ENCODE assay signal across 18 cellular contexts in the genomic region with DNA sequence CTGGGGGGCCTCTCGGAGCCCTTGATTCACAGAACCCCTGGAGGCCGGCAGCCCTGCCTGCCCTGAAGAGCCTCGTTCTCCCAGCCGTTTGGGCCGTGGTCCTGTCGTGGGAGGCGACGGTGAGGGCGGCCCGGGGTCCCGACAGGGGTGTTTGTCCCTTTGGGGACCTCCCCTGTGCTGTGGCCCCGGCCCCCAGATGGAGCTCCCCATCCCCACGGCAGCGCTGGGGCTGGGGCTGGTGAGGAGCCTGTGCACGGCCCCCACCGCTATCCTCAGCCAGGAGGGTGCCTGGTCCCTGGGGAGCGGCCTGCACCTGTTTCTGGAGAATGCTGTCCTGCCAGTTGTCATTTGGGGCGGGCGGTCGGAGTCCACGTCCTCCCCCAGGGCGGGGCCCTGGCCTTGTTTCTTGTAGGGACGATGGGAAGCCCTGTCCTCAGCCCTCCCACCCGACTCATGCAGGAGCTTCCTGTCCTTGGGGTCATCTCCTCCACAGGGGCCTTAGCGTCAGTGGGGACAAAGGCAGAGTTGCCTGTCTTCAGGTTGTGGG. TPM values are rescaled to one million over a fixed set of nuclear protein-coding genes. Genes with fewer than 3 reads are reported as not detected.
DNase-seq lines count a peak whose midpoint lies in the region; ATAC-seq and TF ChIP-seq lines count a peak whose summit lies in the region.
"Had no signal": no experiment of that assay in that cellular context is flagged by ENCODE, and none has a peak within 500 bp of the region (broad histone marks: within the 10 kb centered on the region; RNA-seq: fewer than 3 reads in every experiment).

No MANE protein-coding gene starts in this region.

- no peaks in the 10 kb centered on the region for H3K9me3 ChIP-seq in body of pancreas
- H3K9me3 ChIP-seq in mucosa of stomach (ENCODE audit: control insufficient read depth, low read length) = no peaks in the 10 kb centered on the region
- H3K9me3 ChIP-seq in stomach = no peaks in the 10 kb centered on the region
- H3K9me3 ChIP-seq: BE2C had no signal

- intact Hi-C loops in body of pancreas (cut with DNase I) = no loop called here
- intact Hi-C loops in stomach (cut with DNase I; ENCODE audit: low total_unique reads) = no loop called here

- DNase-seq in HT-29 (ENCODE audit: low spot score) (peak; percentile 58), body of pancreas (peak; percentile 59 to 75 (median 62)), stomach (peak; percentile 60), kidney tubule cell (ENCODE audit: low spot score) (no peak), Kasumi-1 (lab: John Stamatoyannopoulos, UW) (no peak), SKM-1 treated with dmso at 0.1 percent for 144 hours (lab: John Stamatoyannopoulos, UW; ENCODE audit: unreplicated experiment) (no peak)
- DNase-seq: activated CD4-positive, alpha-beta T cell treated with anti-CD3 and anti-CD28 coated beads, Interleukin-2, amount 50 U/mL, for 48 hours; activated T-cell treated with anti-CD3 and anti-CD28 coated beads, Interleukin-2, amount 50 U/mL, for 1 hour; BE2C; NCI-H1417; NK-92 treated with Interleukin-12 subunit alpha and Interleukin-12 subunit beta, amount 100 ng/mL, for 24 hours; Right ventricle myocardium superior; stimulated activated CD4-positive, alpha-beta T cell treated with anti-CD3 and anti-CD28 coated beads, Interleukin-1b, Interleukin-23, amount 100 ng/mL, for 48 hours had no signal

- no peak for TF ChIP-seq CTCF in body of pancreas (IDR thresholded peaks at IDR 0.05)
- no peak for TF ChIP-seq CTCF in stomach (IDR thresholded peaks at IDR 0.05)

- 10 to 33% methylated on average over 8 to 25 of the region's 25 CpGs for WGBS in body of pancreas, 2 donors
- 29 to 71% (median 50%) methylated on average over 19 to 25 of the region's 25 CpGs for WGBS in stomach, 5 donors

- H3K4me3 ChIP-seq in body of pancreas = no peak overlapping the region
- peak overlapping the region; percentile 50 for H3K4me3 ChIP-seq in mucosa of stomach (ENCODE audit: low read length)
- H3K4me3 ChIP-seq in stomach = peak overlapping the region in 3 of 4 donors; percentile 6 to 33 (median 17)

- H3K4me1 ChIP-seq in body of pancreas (peaks cover 65% of the 10 kb centered on the region), mucosa of stomach (ENCODE audit: control insufficient read depth, insufficient read depth, low read length) (peaks cover 60% of the 10 kb centered on the region), stomach (peaks cover 45 to 67% (median 60%) of the 10 kb centered on the region in 4 donors)
- H3K4me1 ChIP-seq: BE2C had no signal

- no peak for TF ChIP-seq EP300 in stomach (IDR thresholded peaks at IDR 0.05)

- H3K9ac ChIP-seq in mucosa of stomach (ENCODE audit: low read length) = peak overlapping the region; percentile 65

- H3K36me3 ChIP-seq in body of pancreas (replicated peaks in 1 of 2; ENCODE audit: insufficient read depth in 1 of 2, low read depth in 2 of 2) = no peaks in the 10 kb centered on the region
- H3K36me3 ChIP-seq in mucosa of stomach (ENCODE audit: control insufficient read depth, insufficient read depth, low read length) = peaks cover 2% of the 10 kb centered on the region
- peaks cover 8 to 56% (median 39%) of the 10 kb centered on the region in 4 donors for H3K36me3 ChIP-seq in stomach

- TF ChIP-seq POLR2A in body of pancreas (IDR thresholded peaks at IDR 0.05) (no peak), stomach (IDR thresholded peaks at IDR 0.05) (no peak)

- no peaks in the 10 kb centered on the region for H3K27me3 ChIP-seq in body of pancreas
- no peaks in the 10 kb centered on the region for H3K27me3 ChIP-seq in mucosa of stomach (ENCODE audit: control insufficient read depth, insufficient read depth, low read length)
- H3K27me3 ChIP-seq in stomach = no peaks in the 10 kb centered on the region
- H3K27me3 ChIP-seq: BE2C had no signal

- H3K27ac ChIP-seq in body of pancreas (peak overlapping the region; percentile 40 to 79 (median 70)), stomach (peak overlapping the region; percentile 66 to 79 (median 73))
- H3K27ac ChIP-seq: VCaP had no signal

- peak; percentile 39 for ATAC-seq in body of pancreas

RNA-seq across cellular contexts. Expression of gene CAPN15, which starts 6.7 kb away (rescaled TPM):
- 161 and 180 TPM in 2 replicates for total RNA-seq in HT-29 (2014; rRNA removed; shearing (Covaris generic))
- total RNA-seq in body of pancreas (100 to 1,000 TPM in 1 of 2 donors, 10 to 100 TPM in 1; 48.0 to 104 TPM), stomach (100 to 1,000 TPM in 1 of 5 donors, 10 to 100 TPM in 4; 25.2 to 235 (median 83.5) TPM)
- polyA plus RNA-seq in stomach = 10 to 100 TPM; 29.3 to 33.2 (median 29.6) TPM

RNA-seq across cellular contexts. Expression of gene PRR35, which starts 26.0 kb away (rescaled TPM):
- 0.08 TPM in 1 of 2 replicates, not detected in the other for total RNA-seq in HT-29 (2014; rRNA removed; shearing (Covaris generic))
- total RNA-seq in body of pancreas (not detected), stomach (not detected)
- not detected for polyA plus RNA-seq in stomach
- total RNA-seq: lung microvascular endothelial cell; Right ventricle myocardium superior; T-helper 1 cell treated with Interleukin-12 subunit alpha and Interleukin-12 subunit beta and Interleukin-4 antibody, amounts not matched to agents 30 ng/mL and 1 ng/mL, for 36 hours had no signal
- polyA plus RNA-seq: neural cell had no signal

RNA-seq across cellular contexts. Expression of gene NHLRC4, which starts 32.6 kb away (rescaled TPM):
- total RNA-seq in HT-29 (2014; rRNA removed; shearing (Covaris generic)) = 0.05 and 0.13 TPM in 2 replicates
- under 1 TPM in 1 of 2 donors, not detected in 1; 0.52 TPM for total RNA-seq in body of pancreas
- total RNA-seq in stomach = under 1 TPM in 2 of 5 donors, not detected in 3; 0.89 to 0.92 TPM
- 1 to 10 TPM in 2 of 3 donors, under 1 TPM in 1; 0.35 to 1.4 (median 1.4) TPM for polyA plus RNA-seq in stomach
- polyA plus RNA-seq: neural cell had no signal

RNA-seq across cellular contexts. Expression of gene PIGQ, which starts 35.6 kb away (rescaled TPM):
- total RNA-seq in HT-29 (2014; rRNA removed; shearing (Covaris generic)) = 99.5 and 103 TPM in 2 replicates
- total RNA-seq in body of pancreas (10 to 100 TPM; 76.5 to 83.1 TPM), stomach (100 to 1,000 TPM in 2 of 5 donors, 10 to 100 TPM in 3; 14.3 to 217 (median 52.6) TPM)
- 10 to 100 TPM; 30.1 to 46.5 (median 38.0) TPM for polyA plus RNA-seq in stomach

RNA-seq across cellular contexts. Expression of gene RAB40C, which starts 55.7 kb away (rescaled TPM):
- total RNA-seq in HT-29 (2014; rRNA removed; shearing (Covaris generic)) = 54.2 and 58.2 TPM in 2 replicates
- total RNA-seq in body of pancreas = 10 to 100 TPM; 37.2 to 41.0 TPM
- total RNA-seq in stomach = 100 to 1,000 TPM in 1 of 5 donors, 10 to 100 TPM in 4; 17.6 to 101 (median 51.3) TPM
- polyA plus RNA-seq in stomach = 10 to 100 TPM; 20.9 to 24.6 (median 22.1) TPM

Comparison
In these comparisons a context has a peak if more than half of its experiments do, and no peak if none do; other contexts are left out.
1. DNase-seq: peak in HT-29 (single experiment), body of pancreas (4 of 4) and stomach (single experiment); none in kidney tubule cell (single experiment), Kasumi-1 (0 of 2) and SKM-1 treated with dmso at 0.1 percent for 144 hours (single experiment).
2. H3K4me3 ChIP-seq: peak in mucosa of stomach (single experiment) and stomach (3 of 4); none in body of pancreas (0 of 2).